In genomic region chr4:123869517-123870282, GRCh38 we compare ENCODE assay signal across 18 cellular contexts.
DNase-seq lines count a peak whose midpoint lies in the region; ATAC-seq, FAIRE-seq and TF ChIP-seq lines count a peak whose summit lies in the region.
"Had no signal": no experiment of that assay in that cellular context is flagged by ENCODE, and none has a peak within 500 bp of the region (broad histone marks: within the 10 kb centered on the region; RNA-seq: fewer than 3 reads in every experiment).

No MANE protein-coding gene starts in this region.

- H3K36me3 Mint-ChIP-seq in CD14-positive monocyte: no peaks in the 10 kb centered on the region
- H3K36me3 Mint-ChIP-seq: activated naive CD8-positive, alpha-beta T cell had no signal

- H3K4me1 Mint-ChIP-seq in CD14-positive monocyte: no peaks in the 10 kb centered on the region
- H3K4me1 Mint-ChIP-seq: endodermal cell had no signal

- peaks cover 0 to 2% (median 0%) of the 10 kb centered on the region in 3 donors for H3K27me3 Mint-ChIP-seq in CD14-positive monocyte (ENCODE audit: low read depth in 3 of 3)
- H3K27me3 Mint-ChIP-seq: activated naive CD8-positive, alpha-beta T cell had no signal

- no peak overlapping the region for H3K9ac ChIP-seq in GM23248
- no peak overlapping the region for H3K9ac ChIP-seq in keratinocyte (ENCODE audit: control insufficient read depth, extremely low read depth, insufficient read depth, low read length)

- no peak for TF ChIP-seq CTCF in Panc1 (IDR thresholded peaks at IDR 0.05)
- no peak for TF ChIP-seq CTCF in keratinocyte (optimal IDR thresholded peaks at IDR 0.05 in 1 of 3, IDR thresholded peaks at IDR 0.05 in 1 of 3, conservative IDR thresholded peaks at IDR 0.05 in 1 of 3; ENCODE audit: extremely low read depth in 1 of 3, insufficient read depth in 2 of 3, low read length in 3 of 3)
- TF ChIP-seq CTCF in CD14-positive monocyte (IDR thresholded peaks at IDR 0.05): no peak

- CTCF ChIA-PET in Panc1 (lab: Charles Lee): no interaction called here

- dilution Hi-C loops in keratinocyte (cut with MboI; ENCODE audit: extremely low pct_ligation_motif_present, low sequenced_read_pairs): no loop called here

- H3K9me3 ChIP-seq in GM23248 (ENCODE audit: low read depth): no peaks in the 10 kb centered on the region
- H3K9me3 ChIP-seq in Panc1 (ENCODE audit: control insufficient read depth, insufficient read depth, low read depth, low read length): no peaks in the 10 kb centered on the region
- H3K9me3 ChIP-seq in keratinocyte (ENCODE audit: control insufficient read depth, low read depth, low read length): no peaks in the 10 kb centered on the region
- H3K9me3 ChIP-seq: pancreas had no signal

- H3F3A ChIP-seq in GM23248 (ENCODE audit: insufficient read depth): no peaks in the 10 kb centered on the region

- H3K27ac ChIP-seq in GM23248 (no peak overlapping the region), Panc1 (ENCODE audit: low read length) (peak overlapping the region; percentile 4; the same call in 1 of the 2 replicates), keratinocyte (ENCODE audit: control insufficient read depth, insufficient read depth, low read length) (no peak overlapping the region), caudate nucleus (ENCODE audit: low read depth, low read length) (no peak overlapping the region)
- H3K27ac ChIP-seq: pancreas had no signal

- H3K79me2 ChIP-seq in GM23248 (ENCODE audit: insufficient read depth) (no peaks in the 10 kb centered on the region), keratinocyte (ENCODE audit: control insufficient read depth, insufficient read depth, low read length) (no peaks in the 10 kb centered on the region)

- H3K36me3 ChIP-seq in GM23248 (ENCODE audit: low read depth) (no peaks in the 10 kb centered on the region), Panc1 (ENCODE audit: control insufficient read depth, insufficient read depth, low read length) (no peaks in the 10 kb centered on the region), keratinocyte (ENCODE audit: control insufficient read depth in 2 of 2, extremely low read depth in 1 of 2, insufficient read depth in 2 of 2, low read length in 2 of 2) (no peaks in the 10 kb centered on the region)
- H3K36me3 ChIP-seq: pancreas had no signal

- BruUV-seq in Panc1 (replicated peaks; lab: Mats Ljungman, UMichigan): no TSS peak

- H3K9me1 ChIP-seq in keratinocyte (ENCODE audit: control insufficient read depth, extremely low read depth, insufficient read depth, low read length): no peaks in the 10 kb centered on the region

- H3K27me3 ChIP-seq in GM23248 (replicated peaks; ENCODE audit: insufficient read depth) (no peaks in the 10 kb centered on the region), Panc1 (ENCODE audit: control insufficient read depth, insufficient read depth, low read length) (no peaks in the 10 kb centered on the region), keratinocyte (ENCODE audit: control insufficient read depth, extremely low read depth, insufficient read depth, low read length) (no peaks in the 10 kb centered on the region)
- H3K27me3 ChIP-seq: pancreas had no signal

- DNase-seq in GM23248: peak; percentile 6
- DNase-seq in Panc1 (ENCODE audit: low read depth, low spot score): no peak
- DNase-seq in keratinocyte (ENCODE audit: low read depth, low spot score): no peak
- DNase-seq in renal cortical epithelial cell (ENCODE audit: low read depth): peak; percentile 31
- DNase-seq in NCI-H1092 treated with DMSO at 0.1 percent for 48 hours (lab: John Stamatoyannopoulos, UW): no peak
- no peak for DNase-seq in CD14-positive monocyte (ENCODE audit: low spot score)
- no peak for DNase-seq in DMS114 treated with DMSO at 0.1 percent for 48 hours (lab: John Stamatoyannopoulos, UW; ENCODE audit: unreplicated experiment)
- no peak for DNase-seq in caudate nucleus (lab: John Stamatoyannopoulos, UW)
- DNase-seq: activated CD4-positive, alpha-beta T cell treated with anti-CD3 and anti-CD28 coated beads, Interleukin-2, amount 50 U/mL, for 4 hours; activated T-cell treated with anti-CD3 and anti-CD28 coated beads, Interleukin-2, amount 50 U/mL, for 48 hours; endodermal cell; GF-D8; HFFc6; NCI-H1092; NCI-H446 treated with DMSO at 0.1 percent for 48 hours; OCI-M1; pancreas had no signal

- 60 to 62% methylated on average over 3 of the region's 3 CpGs for WGBS in GM23248 (ENCODE audit: low coverage in 1 of 2, low lambda C conversion rate in 2 of 2, missing lambda C conversion rate in 2 of 2), 2 experiments

- H3K4me1 ChIP-seq in GM23248 (ENCODE audit: insufficient read depth): no peaks in the 10 kb centered on the region
- H3K4me1 ChIP-seq in Panc1 (ENCODE audit: control insufficient read depth, insufficient read depth, low read length): no peaks in the 10 kb centered on the region
- H3K4me1 ChIP-seq in keratinocyte (ENCODE audit: control insufficient read depth, extremely low read depth, insufficient read depth, low read length): no peaks in the 10 kb centered on the region

- in situ Hi-C loops in GM23248 (cut with MboI) (no loop called here), Panc1 (cut with HindIII; ENCODE audit: low pct_unique_long_range_greater_than_20kb, low sequenced_read_pairs) (no loop called here)

- intact Hi-C loops in Panc1 (cut with micrococcal nuclease; ENCODE audit: unreplicated experiment): no loop called here
- intact Hi-C loops in CD14-positive monocyte (cut with micrococcal nuclease): no loop called here

- H3K4me3 ChIP-seq in GM23248: no peak overlapping the region
- no peak overlapping the region for H3K4me3 ChIP-seq in Panc1 (ENCODE audit: low read depth in 2 of 2, low read length in 2 of 2)
- no peak overlapping the region for H3K4me3 ChIP-seq in keratinocyte (ENCODE audit: control insufficient read depth in 2 of 3, extremely low read depth in 1 of 3, insufficient read depth in 2 of 3, low read depth in 1 of 3, low read length in 3 of 3)
- H3K4me3 ChIP-seq: pancreas had no signal

- no peaks in the 10 kb centered on the region for H3K9me2 ChIP-seq in GM23248 (ENCODE audit: insufficient read depth)

- no peak overlapping the region for H3K4me3 Mint-ChIP-seq in CD14-positive monocyte
- H3K4me3 Mint-ChIP-seq: activated naive CD8-positive, alpha-beta T cell; endodermal cell; HFFc6 had no signal

- H4K20me1 ChIP-seq in GM23248 (ENCODE audit: insufficient read depth) (no peaks in the 10 kb centered on the region), keratinocyte (ENCODE audit: control insufficient read depth, extremely low read depth, insufficient read depth, low read length) (no peaks in the 10 kb centered on the region)

- H3K27ac Mint-ChIP-seq in CD14-positive monocyte: no peak overlapping the region
- H3K27ac Mint-ChIP-seq: activated naive CD8-positive, alpha-beta T cell; endodermal cell; HFFc6 had no signal

- POLR2A ChIA-PET in Panc1 (lab: Charles Lee): no interaction called here

- ATAC-seq in Panc1: no peak

- peak; percentile 13 for FAIRE-seq in keratinocyte (lab: Jason Lieb, UNC)
- FAIRE-seq: pancreas had no signal

- no peak overlapping the region for H2AFZ ChIP-seq in GM23248
- peak overlapping the region; percentile 23 for H2AFZ ChIP-seq in keratinocyte (ENCODE audit: control insufficient read depth, low read length)

- H3K4me2 ChIP-seq in GM23248 (ENCODE audit: unreplicated experiment): no peak overlapping the region
- H3K4me2 ChIP-seq in keratinocyte (ENCODE audit: control insufficient read depth, extremely low read depth, insufficient read depth, low read depth, low read length): no peak overlapping the region

- H3K9me3 Mint-ChIP-seq in CD14-positive monocyte: peaks cover 0 to 6% (median 0%) of the 10 kb centered on the region in 7 donors
- H3K9me3 Mint-ChIP-seq: HFFc6 had no signal

Comparison
In these comparisons a context has a peak if more than half of its experiments do, and no peak if none do; other contexts are left out.
1. DNase-seq: peak in GM23248 (single experiment) and renal cortical epithelial cell (single experiment); none in Panc1 (single experiment), keratinocyte (single experiment), NCI-H1092 treated with DMSO at 0.1 percent for 48 hours (single experiment), CD14-positive monocyte (single experiment), DMS114 treated with DMSO at 0.1 percent for 48 hours (single experiment) and caudate nucleus (0 of 61).